ENCODE assay signal across 33 cellular contexts in the genomic region with DNA sequence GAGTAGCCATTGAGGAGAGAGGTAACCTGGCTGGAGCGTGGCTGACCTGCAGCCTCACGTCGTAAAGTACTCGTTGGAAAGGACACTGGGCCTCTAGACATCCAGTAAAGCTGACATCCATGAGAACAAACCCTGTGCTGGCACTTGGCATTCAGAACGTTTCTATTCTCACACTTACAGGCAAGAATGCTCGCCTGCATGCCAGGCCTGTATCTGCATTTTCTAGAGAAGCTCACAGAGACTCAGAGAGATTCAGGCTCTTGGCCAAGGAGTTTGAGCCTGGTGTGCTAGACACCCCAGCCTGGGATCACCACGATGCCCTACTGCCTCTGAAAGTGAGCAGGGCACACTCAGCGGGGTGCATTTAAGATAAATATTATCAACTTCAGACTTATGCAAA.
"Had no signal": no experiment of that assay in that cellular context is flagged by ENCODE, and none has a peak within 500 bp of the region (broad histone marks: within the 10 kb centered on the region; RNA-seq: fewer than 3 reads in every experiment).

No MANE protein-coding gene starts in this region.

- H3K27me3 ChIP-seq: adrenal gland, body of pancreas, brain microvascular endothelial cell had no signal

- H3K4me1 ChIP-seq: adrenal gland, breast epithelium had no signal

- H3K9me3 ChIP-seq: adrenal gland, body of pancreas, breast epithelium had no signal

- H3K27ac ChIP-seq: adrenal gland, body of pancreas, brain microvascular endothelial cell, breast epithelium, VCaP had no signal

- DNase-seq: activated B cell treated with CpG ODN at 0.5 μM for 24 hours; activated CD4-positive, alpha-beta memory T cell treated with anti-CD3 and anti-CD28 coated beads for 36 hours; activated CD4-positive, alpha-beta T cell treated with anti-CD3 and anti-CD28 coated beads for 4 hours; activated CD4-positive, alpha-beta T cell treated with anti-CD3 and anti-CD28 coated beads, Interleukin-2, amount 10 ng/mL, durations not matched to agents 24 days and 14 days; activated CD4-positive, alpha-beta T cell treated with anti-CD3 and anti-CD28 coated beads, Interleukin-2, amount 50 U/mL, for 1 hour; activated CD4-positive, alpha-beta T cell treated with anti-CD3 and anti-CD28 coated beads, Interleukin-2, amount 50 U/mL, for 4 hours; activated CD4-positive, CD25-positive, alpha-beta regulatory T cell treated with anti-CD3 and anti-CD28 coated beads, Interleukin-2, amount 50 U/mL, for 72 hours; activated CD8-positive, alpha-beta memory T cell treated with anti-CD3 and anti-CD28 coated beads, Interleukin-2, amount 50 U/mL, for 4 hours; activated CD8-positive, alpha-beta T cell treated with anti-CD3 and anti-CD28 coated beads for 36 hours; activated effector memory CD4-positive, alpha-beta T cell treated with anti-CD3 and anti-CD28 coated beads, Interleukin-2, amount 50 U/mL, for 16 hours; activated gamma-delta T cell treated with Interleukin-2 at 50 U/mL for 16 hours; activated naive CD4-positive, alpha-beta T cell; activated naive CD4-positive, alpha-beta T cell treated with anti-CD3 and anti-CD28 coated beads for 36 hours; activated naive CD4-positive, alpha-beta T cell treated with anti-CD3 and anti-CD28 coated beads, Interleukin-2, amount 50 U/mL, for 16 hours; activated naive CD8-positive, alpha-beta T cell treated with anti-CD3 and anti-CD28 coated beads for 36 hours; activated T-cell treated with anti-CD3 and anti-CD28 coated beads for 4 hours; activated T-cell treated with anti-CD3 and anti-CD28 coated beads, Interleukin-2, amount 50 U/mL, for 1 hour; activated T-cell treated with anti-CD3 and anti-CD28 coated beads, Interleukin-2, amount 50 U/mL, for 4 hours; activated T-cell treated with anti-CD3 and anti-CD28 coated beads, Interleukin-2, amount 50 U/mL, for 72 hours; adrenal gland; amniotic stem cell; aorta; brain microvascular endothelial cell; caudate nucleus; SW 1271; T-helper 1 cell; T-helper 2 cell; T-helper 9 cell had no signal

- ATAC-seq: activated CD8-positive, alpha-beta T cell treated with anti-CD3 and anti-CD28 coated beads for 36 hours; activated naive CD4-positive, alpha-beta T cell treated with anti-CD3 and anti-CD28 coated beads, Interleukin-2, amount 50 U/mL, for 72 hours; activated T-cell treated with anti-CD3 and anti-CD28 coated beads, Interleukin-2, amount 50 U/mL, for 4 hours; activated T-cell treated with anti-CD3 and anti-CD28 coated beads, Interleukin-2, amount 50 U/mL, for 72 hours; activated T-helper 17 cell treated with anti-CD3 and anti-CD28 coated beads, Interleukin-2, amount 50 U/mL, for 72 hours; body of pancreas had no signal

- H3K36me3 ChIP-seq: adrenal gland, brain microvascular endothelial cell, breast epithelium had no signal

- H3K4me3 ChIP-seq: adrenal gland, body of pancreas, breast epithelium had no signal
